2 cellular contexts compared by ENCODE assay signal in genomic region chr7:102903576-102903975, GRCh38. TPM values are rescaled to one million over a fixed set of nuclear protein-coding genes. Genes with fewer than 3 reads are reported as not detected.
"Had no signal": no experiment of that assay in that cellular context is flagged by ENCODE, and none has a peak within 500 bp of the region (broad histone marks: within the 10 kb centered on the region; RNA-seq: fewer than 3 reads in every experiment).

No MANE protein-coding gene starts in this region.

RNA-seq across cellular contexts. Expression of gene LRRC17, which starts 9.2 kb away (rescaled TPM):
- total RNA-seq: HT-29 had no signal
- polyA plus RNA-seq: IgD-negative memory B cell had no signal
